In genomic region chr5:32264954-32265572, GRCh38 we compare ENCODE assay signal across 3 cellular contexts.
TF ChIP-seq lines count a peak whose summit lies in the region.

No MANE protein-coding gene starts in this region.

TF ChIP-seq in IMR-90, 13 proteins besides CTCF, POLR2A, EP300 and RAD21:
- TF ChIP-seq CEBPB (IDR thresholded peaks at IDR 0.05; ENCODE audit: low read depth, low read length) (peak; percentile 61), SMC3 (IDR thresholded peaks at IDR 0.05; ENCODE audit: low read depth, low read length) (no peak)

TF ChIP-seq in K562, 482 proteins besides CTCF, POLR2A, EP300 and RAD21:
- TF ChIP-seq ARNT (IDR thresholded peaks at IDR 0.05): no peak
- TF ChIP-seq CHD2 (IDR thresholded peaks at IDR 0.05; ENCODE audit: low read depth, low read length): no peak
- no peak for TF ChIP-seq ZNF232 (CRISPR knock-in tag; IDR thresholded peaks at IDR 0.05)
- TF ChIP-seq SOX6 (IDR thresholded peaks at IDR 0.05): no peak
- TF ChIP-seq ZNF695 (CRISPR knock-in tag; IDR thresholded peaks at IDR 0.05): no peak
- peak; percentile 56; the same call in 1 of the 2 replicates for TF ChIP-seq CEBPB (tag; IDR thresholded peaks at IDR 0.05)
- no peak for TF ChIP-seq ZNF586 (CRISPR knock-in tag; conservative IDR thresholded peaks at IDR 0.05)
- no peak for TF ChIP-seq ESRRB (CRISPR knock-in tag; IDR thresholded peaks at IDR 0.05; ENCODE audit: borderline replicate concordance)
- no peak for TF ChIP-seq CEBPG (CRISPR knock-in tag; IDR thresholded peaks at IDR 0.05)
- TF ChIP-seq CEBPG (tag; conservative IDR thresholded peaks at IDR 0.05 in 1 of 2, IDR thresholded peaks at IDR 0.05 in 1 of 2): peak in 1 of 2 experiments; percentile 33; a peak in 1 of 4 replicates
- TF ChIP-seq TAF15 (IDR thresholded peaks at IDR 0.05; ENCODE audit: low read depth, low read length): no peak

TF ChIP-seq in liver, 16 proteins besides CTCF, POLR2A, EP300 and RAD21:
- TF ChIP-seq RXRA (IDR thresholded peaks at IDR 0.05): peak; percentile 36 to 43
- TF ChIP-seq EGR1 (IDR thresholded peaks at IDR 0.05; ENCODE audit: low read depth in 2 of 2): no peak
